In the genomic region with DNA sequence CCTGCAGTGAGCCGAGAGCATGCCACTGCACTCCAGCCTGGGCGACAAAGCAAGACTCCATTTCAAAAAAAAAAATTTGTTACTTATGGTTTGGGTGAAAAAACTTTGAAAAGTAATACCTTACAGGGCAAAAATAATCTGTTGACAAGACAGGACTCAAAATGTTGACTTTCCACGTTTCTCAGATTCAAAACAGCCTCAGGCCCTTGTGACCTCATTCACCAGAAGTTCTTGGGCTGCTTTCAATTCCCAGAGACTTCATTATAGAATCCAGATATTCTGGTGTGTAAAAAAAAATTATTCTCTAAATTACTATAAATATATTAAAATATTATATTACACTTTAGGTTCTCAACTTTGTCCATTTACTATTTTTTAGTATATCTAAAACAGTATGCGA, we compare ENCODE assay signal across 23 cellular contexts.
"Had no signal": no experiment of that assay in that cellular context is flagged by ENCODE, and none has a peak within 500 bp of the region (broad histone marks: within the 10 kb centered on the region; RNA-seq: fewer than 3 reads in every experiment).

No MANE protein-coding gene starts in this region.

- H3K79me2 ChIP-seq: parathyroid adenoma had no signal

- ATAC-seq: natural killer cell; psoas muscle; right cardiac atrium; right lobe of liver; stimulated activated effector memory CD8-positive, alpha-beta T cell treated with anti-CD3 and anti-CD28 coated beads, Interleukin-12 subunit alpha, Interleukin-12 subunit beta, amount 100 ng/mL, for 72 hours; stimulated activated naive B cell treated with anti-CD40 and anti-IgM and Interleukin-4, amounts not matched to agents 10 μg/mL and 1 μg/mL and 100 μg/mL, for 72 hours; upper lobe of right lung had no signal

- H3K36me3 ChIP-seq: neural progenitor cell, ovary, right lobe of liver, sigmoid colon, stomach, thoracic aorta, thyroid gland, tibial nerve, upper lobe of right lung, uterus had no signal

- DNase-seq: natural killer cell; occipital lobe; ovary; psoas muscle; right cardiac atrium; right lobe of liver; sigmoid colon; small intestine; stimulated activated CD4-positive, alpha-beta T cell treated with anti-CD3 and anti-CD28 coated beads, Interleukin-15, amount 100 ng/mL, for 24 hours; stimulated activated CD4-positive, alpha-beta T cell treated with anti-CD3 and anti-CD28 coated beads, Interleukin-2, amount 100 ng/mL, for 24 hours; stimulated activated CD4-positive, alpha-beta T cell treated with anti-CD3 and anti-CD28 coated beads, Interleukin-2, amount 100 ng/mL, for 48 hours; stimulated activated CD4-positive, alpha-beta T cell treated with anti-CD3 and anti-CD28 coated beads, Interleukin-4, amount 100 ng/mL, for 24 hours; stimulated activated naive B cell treated with anti-CD40 and anti-IgM and Interleukin-4, amounts not matched to agents 10 μg/mL and 1 μg/mL and 100 μg/mL, for 72 hours; stimulated activated naive CD4-positive, alpha-beta T cell treated with Interleukin-2 at 50 U/mL for 16 hours; stomach; thyroid gland; upper lobe of right lung; uterus had no signal

- H3K4me3 ChIP-seq: neural progenitor cell, ovary, psoas muscle, right lobe of liver, sigmoid colon, stomach, thoracic aorta, thyroid gland, tibial nerve, upper lobe of right lung, uterus had no signal

- H2AFZ ChIP-seq: neural progenitor cell, parathyroid adenoma had no signal

- H3K27ac ChIP-seq: neural progenitor cell, ovary, parathyroid adenoma, right lobe of liver, sigmoid colon, stomach, thoracic aorta, thyroid gland, tibial nerve, upper lobe of right lung, uterus had no signal

- H3K4me2 ChIP-seq: neural progenitor cell had no signal

- H3K27me3 ChIP-seq: neural progenitor cell, ovary, right lobe of liver, sigmoid colon, stomach, thyroid gland, tibial nerve, upper lobe of right lung, uterus had no signal

- H3K9ac ChIP-seq: neural progenitor cell, parathyroid adenoma had no signal

- H3K9me3 ChIP-seq: ovary, psoas muscle, right lobe of liver, sigmoid colon, stomach, thoracic aorta, thyroid gland, tibial nerve, upper lobe of right lung, uterus had no signal

- H3K4me1 ChIP-seq: neural progenitor cell, parathyroid adenoma, right lobe of liver, sigmoid colon, stomach, thyroid gland, tibial nerve, upper lobe of right lung, uterus had no signal
